Comparison of ENCODE assay signal across 32 cellular contexts in genomic region chr12:117551698-117552097, GRCh38.
"Had no signal": no experiment of that assay in that cellular context is flagged by ENCODE, and none has a peak within 500 bp of the region (broad histone marks: within the 10 kb centered on the region; RNA-seq: fewer than 3 reads in every experiment).

No MANE protein-coding gene starts in this region.

- H3K36me3 ChIP-seq: MG63 had no signal

- H3K27me3 ChIP-seq: MG63 had no signal

- DNase-seq: Karpas-422, Kasumi-1, KG1, MG63, MM.1S, MV-4-11, NCI-H1048, NCI-H1092, NCI-H1105, NCI-H1105 treated with DMSO at 0.1 percent for 48 hours, NCI-H1417, NCI-H1417 treated with DMSO at 0.1 percent for 48 hours, NCI-H1436, NCI-H1436 treated with DMSO at 0.1 percent for 48 hours, NCI-H146, NCI-H1694, NCI-H1694 treated with DMSO at 0.1 percent for 48 hours, NCI-H187 treated with DMSO at 0.1 percent for 48 hours, NCI-H1930, NCI-H2029, NCI-H2029 treated with DMSO at 0.1 percent for 48 hours, NCI-H2081, NCI-H2081 treated with DMSO at 0.1 percent for 48 hours, NCI-H2107, NCI-H2227 treated with DMSO at 0.1 percent for 48 hours, NCI-H226, NCI-H345, NCI-H446, NCI-H446 treated with DMSO at 0.1 percent for 48 hours, NCI-H510A, NCI-H510A treated with DMSO at 0.1 percent for 48 hours had no signal

- H3K9me3 ChIP-seq: MG63 had no signal

- H3K9ac ChIP-seq: KMS-11 had no signal

- H3K4me2 ChIP-seq: KMS-11 had no signal

- H3K27ac ChIP-seq: KMS-11 had no signal

- H3K4me3 ChIP-seq: MG63 had no signal
